8 cellular contexts compared by ENCODE assay signal in the genomic region with DNA sequence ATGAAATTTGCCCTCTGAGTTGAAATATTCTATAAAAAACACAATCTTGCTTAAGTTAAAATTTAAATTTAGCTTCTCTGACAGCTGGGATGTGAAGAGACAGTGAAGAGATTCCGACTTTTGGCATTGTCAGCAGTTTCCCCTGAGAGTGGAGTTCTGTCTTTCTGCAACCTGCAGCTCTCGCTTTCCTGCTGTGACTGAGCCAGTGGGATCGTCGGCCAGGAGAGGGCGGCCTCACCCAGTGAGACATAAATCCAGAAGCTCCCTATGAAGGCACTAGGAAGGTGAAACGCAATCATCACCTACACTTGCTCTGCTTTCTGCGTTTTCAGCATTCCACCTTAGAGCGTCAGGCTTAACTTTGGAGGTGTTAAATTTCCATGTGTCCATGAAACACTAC.
DNase-seq lines count a peak whose midpoint lies in the region; ATAC-seq and TF ChIP-seq lines count a peak whose summit lies in the region.

No MANE protein-coding gene starts in this region.

- POLR2A ChIA-PET in PC-3 (lab: Charles Lee; ENCODE audit: unreplicated experiment) = no interaction called here

- intact Hi-C loops in PC-3 (cut with micrococcal nuclease) = loop anchor here (1.0 kb wide), 1 partner anchor 938 kb away; no protein-coding TSS in a partner anchor
- intact Hi-C loops in left ventricle myocardium inferior (cut with micrococcal nuclease) = no loop called here

- H3K36me3 ChIP-seq in HAP-1 (replicated peaks) (no peaks in the 10 kb centered on the region), PC-3 (ENCODE audit: low read depth, low read length) (no peaks in the 10 kb centered on the region), left ventricle myocardium inferior (no peaks in the 10 kb centered on the region)

- H3K9me2 ChIP-seq in PC-3 (replicated peaks; ENCODE audit: low read length) = no peaks in the 10 kb centered on the region

- H3K27me3 ChIP-seq in HAP-1 (ENCODE audit: low read depth) = no peaks in the 10 kb centered on the region
- no peaks in the 10 kb centered on the region for H3K27me3 ChIP-seq in PC-3 (ENCODE audit: low read length)
- H3K27me3 ChIP-seq in left ventricle myocardium inferior (ENCODE audit: low read depth) = peaks cover 18% of the 10 kb centered on the region

- H3K4me1 ChIP-seq in HAP-1 (peaks cover 3% of the 10 kb centered on the region; the same call in 1 of the 2 replicates), PC-3 (ENCODE audit: insufficient read depth, low read length) (no peaks in the 10 kb centered on the region), left ventricle myocardium inferior (no peaks in the 10 kb centered on the region)

- no peaks in the 10 kb centered on the region for H3F3A ChIP-seq in PC-3 (ENCODE audit: low read length, unreplicated experiment)

- H3K27ac ChIP-seq in PC-3 (ENCODE audit: low read length) (no peak overlapping the region), left ventricle myocardium inferior (replicated peaks) (no peak overlapping the region)

- H3K9me3 ChIP-seq in HAP-1 = no peaks in the 10 kb centered on the region
- H3K9me3 ChIP-seq in PC-3 (ENCODE audit: low read length) = no peaks in the 10 kb centered on the region
- H3K9me3 ChIP-seq in left ventricle myocardium inferior (replicated peaks) = no peaks in the 10 kb centered on the region

- in situ Hi-C loops in HAP-1 (cut with MboI; ENCODE audit: low sequenced_read_pairs) = no loop called here

- DNase-seq in Ammon's horn (ENCODE audit: low spot score) (peak; percentile 42), HAP-1 (ENCODE audit: low spot score in 2 of 2) (peak; percentile 50 to 77), PC-3 (peak; percentile 66), left ventricle myocardium inferior (peak; percentile 19), dedifferentiated amniotic fluid mesenchymal stem cell (ENCODE audit: extremely low spot score) (no peak)

- TF ChIP-seq CTCF in PC-3 (conservative IDR thresholded peaks at IDR 0.05; ENCODE audit: low read depth, low read length) = peak; percentile 78
- peak; percentile 54 for TF ChIP-seq CTCF in left ventricle myocardium inferior (IDR thresholded peaks at IDR 0.05; ENCODE audit: borderline replicate concordance)

- H3K4me3 ChIP-seq in HAP-1 = no peak overlapping the region
- H3K4me3 ChIP-seq in PC-3 (ENCODE audit: low read length) = no peak overlapping the region
- no peak overlapping the region for H3K4me3 ChIP-seq in left ventricle myocardium inferior

- BruUV-seq in PC-3 (replicated peaks; lab: Mats Ljungman, UMichigan) = no TSS peak

- no peak overlapping the region for H3K4me2 ChIP-seq in PC-3 (ENCODE audit: low read length)

- no peak overlapping the region for H3K9ac ChIP-seq in PC-3 (ENCODE audit: low read length)

- H3K79me2 ChIP-seq in PC-3 (ENCODE audit: low read length) = no peaks in the 10 kb centered on the region

- H4K20me1 ChIP-seq in PC-3 (ENCODE audit: low read length) = no peaks in the 10 kb centered on the region

- CTCF ChIA-PET in PC-3 (lab: Charles Lee) = interaction anchor here (0.9 to 1.1 kb wide), 4 partner anchors 8 to 941 kb away, joined by 4 to 6 read pairs (median 5); no protein-coding TSS in a partner anchor

- H2AFZ ChIP-seq in PC-3 (ENCODE audit: low read length) = no peak overlapping the region

- no peak for ATAC-seq in PC-3
- no peak for ATAC-seq in GM21447 (IDR thresholded peaks at IDR 0.05; ENCODE audit: unreplicated experiment)
- no peak for ATAC-seq in GM21360 (IDR thresholded peaks at IDR 0.05; ENCODE audit: unreplicated experiment)
- ATAC-seq in GM18873 (IDR thresholded peaks at IDR 0.05; ENCODE audit: low FRiP score, unreplicated experiment) = no peak
